Comparison of ENCODE assay signal across 9 cellular contexts in the genomic region with DNA sequence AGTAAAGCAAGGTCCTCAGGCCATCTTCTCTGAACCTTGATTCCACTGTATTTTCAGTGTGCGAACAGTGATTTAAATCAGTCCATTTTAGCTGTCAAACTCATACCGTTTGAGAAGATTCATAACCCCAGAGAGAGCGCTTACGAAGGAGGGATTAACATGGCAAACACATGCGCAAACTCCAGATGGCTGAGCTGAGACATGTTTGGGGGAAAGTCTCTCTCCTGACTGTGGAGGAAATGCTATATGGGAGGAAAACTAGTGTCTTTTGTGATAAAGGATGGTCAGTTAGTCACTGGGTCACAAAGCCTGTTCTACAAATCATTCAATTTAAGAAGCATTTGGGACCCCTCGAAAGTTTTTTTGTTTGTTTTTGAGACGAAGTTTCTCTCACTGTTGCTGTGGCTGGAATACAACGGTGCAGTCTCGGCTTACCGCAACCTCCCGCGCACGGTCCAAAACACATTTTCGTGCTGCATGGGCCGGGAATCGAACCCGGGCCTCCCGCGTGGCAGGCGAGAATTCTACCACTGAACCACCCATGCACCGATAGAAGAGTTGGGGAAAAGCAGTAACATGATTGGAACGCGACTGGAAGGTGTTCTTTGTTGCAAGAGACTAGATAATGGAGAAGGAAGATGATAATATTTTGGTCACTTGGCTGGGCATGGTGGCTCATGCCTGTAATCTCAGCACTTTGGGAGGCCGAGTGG. TPM values are rescaled to one million over a fixed set of nuclear protein-coding genes. Genes with fewer than 3 reads are reported as not detected.
DNase-seq lines count a peak whose midpoint lies in the region; ATAC-seq and TF ChIP-seq lines count a peak whose summit lies in the region.
"Had no signal": no experiment of that assay in that cellular context is flagged by ENCODE, and none has a peak within 500 bp of the region (broad histone marks: within the 10 kb centered on the region; RNA-seq: fewer than 3 reads in every experiment).

No MANE protein-coding gene starts in this region.

- ATAC-seq in GM21576 (IDR thresholded peaks at IDR 0.05; ENCODE audit: unreplicated experiment) (peak; percentile 86), omental fat pad (ENCODE audit: low FRiP score) (peak; percentile 28)

- TF ChIP-seq CTCF in BJ (IDR thresholded peaks at IDR 0.05; ENCODE audit: insufficient read depth, low read depth, low read length) (no peak), omental fat pad (IDR thresholded peaks at IDR 0.05) (no peak)

- POLR2A ChIA-PET in BJ (lab: Charles Lee): no interaction called here

- no peaks in the 10 kb centered on the region for H3K27me3 ChIP-seq in BJ (ENCODE audit: control insufficient read depth, insufficient read depth, low read length)

- H3K4me3 ChIP-seq in BJ (ENCODE audit: low read depth, low read length): no peak overlapping the region
- H3K4me3 ChIP-seq: skin epidermis had no signal

- CTCF ChIA-PET in BJ (lab: Yijun Ruan, JAX): interaction anchor here (0.7 kb wide), 1 partner anchor 26 kb away, joined by 3 read pairs; no protein-coding TSS in a partner anchor

- H3K36me3 ChIP-seq in BJ (ENCODE audit: control insufficient read depth, insufficient read depth, low read length): no peaks in the 10 kb centered on the region

- DNase-seq in BJ (ENCODE audit: low read depth) (peak; percentile 47), NCI-H2171 treated with DMSO at 0.1 percent for 48 hours (lab: John Stamatoyannopoulos, UW) (peak; percentile 68), fibroblast of gingiva (ENCODE audit: low read depth) (peak; percentile 83), omental fat pad (ENCODE audit: low spot score) (no peak), NCI-H2196 (lab: John Stamatoyannopoulos, UW; ENCODE audit: unreplicated experiment) (no peak), GM19240 (ENCODE audit: insufficient read length, low spot score) (no peak)
- DNase-seq in activated CD8-positive, alpha-beta memory T cell treated with anti-CD3 and anti-CD28 coated beads for 24 hours: peak; percentile 82

RNA-seq across cellular contexts. Expression of a gene that starts 58.4 kb away (rescaled TPM):
- 0.01 and 0.02 TPM in 2 replicates for polyA plus RNA-seq in BJ (2011; rRNA removed)
- not detected in 2 replicates for polyA minus RNA-seq in BJ (2011; rRNA and poly(A)+ RNA removed)
- 10 to 100 TPM in 3 of 4 donors, under 1 TPM in 1; 0.63 to 61.8 (median 19.5) TPM for total RNA-seq in omental fat pad

Comparison
In these comparisons a context has a peak if more than half of its experiments do, and no peak if none do; other contexts are left out.
1. DNase-seq: peak in BJ (single experiment), NCI-H2171 treated with DMSO at 0.1 percent for 48 hours (single experiment), activated CD8-positive, alpha-beta memory T cell treated with anti-CD3 and anti-CD28 coated beads for 24 hours (single experiment) and fibroblast of gingiva (single experiment); none in omental fat pad (single experiment), NCI-H2196 (single experiment) and GM19240 (single experiment).